Comparison of ENCODE assay signal across 11 cellular contexts in the genomic region with DNA sequence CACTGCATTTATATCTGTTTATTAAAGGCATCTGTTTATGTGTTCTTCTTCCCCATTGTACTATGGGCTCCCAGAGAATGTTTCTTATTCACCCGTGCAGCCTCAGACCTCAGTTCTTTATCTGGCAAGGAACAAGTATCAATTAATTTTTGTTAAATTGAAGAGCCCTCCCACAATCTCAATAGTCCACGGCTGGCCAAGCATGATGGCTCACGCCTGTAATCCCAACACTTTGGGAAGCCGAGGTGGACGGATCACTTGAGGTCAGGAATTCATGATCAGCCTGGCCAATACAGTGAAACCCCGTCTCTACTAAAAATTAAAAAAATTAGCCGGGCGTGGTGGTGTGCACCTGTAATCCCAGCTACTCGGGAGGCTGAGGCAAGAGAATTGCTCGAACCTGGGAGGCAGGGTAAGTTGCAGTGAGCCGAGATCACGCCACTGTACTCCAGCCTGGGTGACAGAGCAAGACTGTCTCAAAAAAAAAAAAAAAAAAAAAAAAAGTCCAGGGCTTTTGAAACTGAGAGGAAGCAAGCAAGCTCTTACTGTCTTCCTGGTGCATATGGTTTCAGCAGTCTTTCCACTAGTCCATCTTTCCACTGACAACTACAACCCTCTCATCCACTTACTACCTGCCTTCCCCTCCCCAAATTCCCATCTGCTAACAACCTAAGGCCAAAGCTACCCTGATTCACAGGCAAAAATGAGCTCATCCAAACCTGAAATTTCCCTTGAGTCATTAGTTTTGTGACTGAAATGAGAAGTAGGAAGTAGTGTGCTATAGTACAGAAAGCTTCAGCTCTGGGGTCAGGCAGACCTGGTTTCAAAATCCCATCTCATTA. TPM values are rescaled to one million over a fixed set of nuclear protein-coding genes. Genes with fewer than 3 reads are reported as not detected.
A peak's percentile ranks its signal among the peaks of the same experiment; 100 is the strongest.
DNase-seq lines count a peak whose midpoint lies in the region; ATAC-seq lines count a peak whose summit lies in the region.
"Had no signal": no experiment of that assay in that cellular context is flagged by ENCODE, and none has a peak within 500 bp of the region (broad histone marks: within the 10 kb centered on the region; RNA-seq: fewer than 3 reads in every experiment).

No MANE protein-coding gene starts in this region.

- peaks cover 28% of the 10 kb centered on the region for H3K36me3 Mint-ChIP-seq in T-helper 2 cell treated with Interferon-gamma antibody and Interleukin-4, amounts not matched to agents 5 μg/mL and 100 μg/mL, for 36 hours (ENCODE audit: low read depth)
- H3K36me3 Mint-ChIP-seq in activated CD8-positive, alpha-beta memory T cell treated with anti-CD3 and anti-CD28 coated beads, Interleukin-2, amount 10 ng/mL, durations not matched to agents 7 days and 5 days, result peaks cover 29% of the 10 kb centered on the region

- H3K4me1 Mint-ChIP-seq in T-helper 2 cell treated with Interferon-gamma antibody and Interleukin-4, amounts not matched to agents 5 μg/mL and 100 μg/mL, for 36 hours (ENCODE audit: low read depth), result peaks cover 16% of the 10 kb centered on the region
- H3K4me1 Mint-ChIP-seq in activated CD8-positive, alpha-beta memory T cell treated with anti-CD3 and anti-CD28 coated beads, Interleukin-2, amount 10 ng/mL, durations not matched to agents 7 days and 5 days, result peaks cover 25% of the 10 kb centered on the region

- ATAC-seq in HG02973 (IDR thresholded peaks at IDR 0.05; ENCODE audit: unreplicated experiment), result peak; percentile 60
- ATAC-seq in activated CD8-positive, alpha-beta memory T cell treated with anti-CD3 and anti-CD28 coated beads, Interleukin-2, amount 10 ng/mL, durations not matched to agents 7 days and 5 days, result peak; percentile 52
- ATAC-seq in GM21515 (IDR thresholded peaks at IDR 0.05; ENCODE audit: unreplicated experiment), result no peak

- CTCF ChIA-PET in activated CD8-positive, alpha-beta memory T cell treated with anti-CD3 and anti-CD28 coated beads, Interleukin-2, amount 10 ng/mL, durations not matched to agents 7 days and 5 days (lab: Charles Lee), result interaction anchor here (1.3 to 1.9 kb wide), 2 partner anchors 8 to 241 kb away, joined by 3 to 7 read pairs; no protein-coding TSS in a partner anchor

- H3K27me3 Mint-ChIP-seq in T-helper 2 cell treated with Interferon-gamma antibody and Interleukin-4, amounts not matched to agents 5 μg/mL and 100 μg/mL, for 36 hours (ENCODE audit: low read depth), result no peaks in the 10 kb centered on the region
- peaks cover 3% of the 10 kb centered on the region for H3K27me3 Mint-ChIP-seq in activated CD8-positive, alpha-beta memory T cell treated with anti-CD3 and anti-CD28 coated beads, Interleukin-2, amount 10 ng/mL, durations not matched to agents 7 days and 5 days

- H3K9me3 Mint-ChIP-seq in T-helper 2 cell treated with Interferon-gamma antibody and Interleukin-4, amounts not matched to agents 5 μg/mL and 100 μg/mL, for 36 hours, result no peaks in the 10 kb centered on the region
- H3K9me3 Mint-ChIP-seq in activated CD8-positive, alpha-beta memory T cell treated with anti-CD3 and anti-CD28 coated beads, Interleukin-2, amount 10 ng/mL, durations not matched to agents 7 days and 5 days (ENCODE audit: low read depth), result no peaks in the 10 kb centered on the region

- peak overlapping the region; percentile 15 for H3K27ac Mint-ChIP-seq in T-helper 2 cell treated with Interferon-gamma antibody and Interleukin-4, amounts not matched to agents 5 μg/mL and 100 μg/mL, for 36 hours
- peak overlapping the region; percentile 26 for H3K27ac Mint-ChIP-seq in activated CD8-positive, alpha-beta memory T cell treated with anti-CD3 and anti-CD28 coated beads, Interleukin-2, amount 10 ng/mL, durations not matched to agents 7 days and 5 days

- peak; percentile 41 for DNase-seq in T-helper 2 cell treated with Interferon-gamma antibody and Interleukin-4, amounts not matched to agents 5 μg/mL and 100 μg/mL, for 36 hours (ENCODE audit: low spot score)
- DNase-seq in T-helper 2 cell (no peak), iPS-NIHi7 (ENCODE audit: extremely low spot score) (no peak), hippocampal formation (lab: John Stamatoyannopoulos, UW) (no peak)
- DNase-seq in activated CD8-positive, alpha-beta memory T cell treated with anti-CD3 and anti-CD28 coated beads, Interleukin-2, amount 10 ng/mL, durations not matched to agents 7 days and 5 days, result no peak
- DNase-seq in stimulated activated CD4-positive, alpha-beta T cell treated with anti-CD3 and anti-CD28 coated beads, Interleukin-4, amount 100 ng/mL, for 24 hours, result peak; percentile 54
- DNase-seq: mesendoderm, NCI-H187 treated with DMSO at 0.1 percent for 48 hours had no signal

- H3K4me3 Mint-ChIP-seq in T-helper 2 cell treated with Interferon-gamma antibody and Interleukin-4, amounts not matched to agents 5 μg/mL and 100 μg/mL, for 36 hours, result no peak overlapping the region
- H3K4me3 Mint-ChIP-seq in activated CD8-positive, alpha-beta memory T cell treated with anti-CD3 and anti-CD28 coated beads, Interleukin-2, amount 10 ng/mL, durations not matched to agents 7 days and 5 days, result no peak overlapping the region

RNA-seq across cellular contexts. Expression of gene HK3, which starts 2.3 kb away (rescaled TPM):
- total RNA-seq in activated CD8-positive, alpha-beta memory T cell treated with anti-CD3 and anti-CD28 coated beads, Interleukin-2, amount 10 ng/mL, durations not matched to agents 7 days and 5 days, result not detected
- total RNA-seq: A172 had no signal

Comparison
In these comparisons a context has a peak if more than half of its experiments do, and no peak if none do; other contexts are left out.
1. DNase-seq: peak in T-helper 2 cell treated with Interferon-gamma antibody and Interleukin-4, amounts not matched to agents 5 μg/mL and 100 μg/mL, for 36 hours (single experiment) and stimulated activated CD4-positive, alpha-beta T cell treated with anti-CD3 and anti-CD28 coated beads, Interleukin-4, amount 100 ng/mL, for 24 hours (single experiment); none in T-helper 2 cell (0 of 5), activated CD8-positive, alpha-beta memory T cell treated with anti-CD3 and anti-CD28 coated beads, Interleukin-2, amount 10 ng/mL, durations not matched to agents 7 days and 5 days (single experiment), iPS-NIHi7 (single experiment) and hippocampal formation (0 of 2).